In genomic region chr5:150246835-150247234, GRCh38 we compare ENCODE assay signal across 28 cellular contexts. TPM values are rescaled to one million over a fixed set of nuclear protein-coding genes. Genes with fewer than 3 reads are reported as not detected.
"Had no signal": no experiment of that assay in that cellular context is flagged by ENCODE, and none has a peak within 500 bp of the region (broad histone marks: within the 10 kb centered on the region; RNA-seq: fewer than 3 reads in every experiment).

No MANE protein-coding gene starts in this region.

- H3K4me3 ChIP-seq: body of pancreas, esophagus muscularis mucosa, ovary, prostate gland, right atrium auricular region, upper lobe of right lung had no signal

- FAIRE-seq: colon, endothelial cell of umbilical vein, frontal cortex had no signal

- DNase-seq: activated CD4-positive, alpha-beta T cell treated with anti-CD3 and anti-CD28 coated beads for 1 hour; activated CD4-positive, alpha-beta T cell treated with anti-CD3 and anti-CD28 coated beads, Interleukin-2, amount 50 U/mL, for 1 hour; activated CD8-positive, alpha-beta T cell treated with anti-CD3 and anti-CD28 coated beads, Interleukin-2, amount 10 ng/mL, durations not matched to agents 7 days and 5 days; activated gamma-delta T cell treated with Interleukin-2 at 50 U/mL for 16 hours; anterior cingulate cortex; body of pancreas; central memory CD4-positive, alpha-beta T cell; effector memory CD4-positive, alpha-beta T cell; hippocampal formation; kidney glomerular epithelial cell; naive B cell; ovary; stimulated activated CD4-positive, alpha-beta T cell treated with anti-CD3 and anti-CD28 coated beads, Interleukin-12 subunit alpha, Interleukin-12 subunit beta, amount 100 ng/mL, for 4 hours; stimulated activated CD4-positive, alpha-beta T cell treated with anti-CD3 and anti-CD28 coated beads, Interleukin-4, amount 100 ng/mL, for 4 hours; stimulated activated naive CD8-positive, alpha-beta T cell treated with anti-CD3 and anti-CD28 coated beads, Interleukin-15, Interleukin-2, amounts not matched to agents 100 U/mL and 50 U/mL, for 24 hours; T-cell; upper lobe of right lung had no signal

- H3K4me3 Mint-ChIP-seq: activated CD8-positive, alpha-beta T cell treated with anti-CD3 and anti-CD28 coated beads, Interleukin-2, amount 10 ng/mL, durations not matched to agents 7 days and 5 days; activated naive CD4-positive, alpha-beta T cell treated with anti-CD3 and anti-CD28 coated beads, Interleukin-2, amount 50 U/mL, for 24 hours; activated T-helper 1 cell treated with anti-CD3 and anti-CD28 coated beads, Interleukin-12 subunit alpha, Interleukin-12 subunit beta, Interleukin-2, Interleukin-4 antibody, amounts not matched to agents 30 ng/mL and 10 ng/mL and 1 ng/mL, durations not matched to agents 14 hours and 24 hours and 36 hours; T-cell had no signal

- H3K4me1 Mint-ChIP-seq: activated naive CD4-positive, alpha-beta T cell treated with anti-CD3 and anti-CD28 coated beads, Interleukin-2, amount 50 U/mL, for 24 hours; naive B cell; T-cell had no signal

- H3K9me3 ChIP-seq: body of pancreas, esophagus muscularis mucosa, ovary, prostate gland, right atrium auricular region, upper lobe of right lung had no signal

- ATAC-seq: activated CD8-positive, alpha-beta T cell treated with anti-CD3 and anti-CD28 coated beads, Interleukin-2, amount 10 ng/mL, durations not matched to agents 7 days and 5 days; body of pancreas; stimulated activated naive CD8-positive, alpha-beta T cell treated with anti-CD3 and anti-CD28 coated beads, Interleukin-15, Interleukin-2, amounts not matched to agents 100 U/mL and 50 U/mL, for 24 hours; T-cell; upper lobe of right lung had no signal

- H3K9me3 Mint-ChIP-seq: activated naive CD4-positive, alpha-beta T cell treated with anti-CD3 and anti-CD28 coated beads, Interleukin-2, amount 50 U/mL, for 24 hours; activated T-helper 1 cell treated with anti-CD3 and anti-CD28 coated beads, Interleukin-12 subunit alpha, Interleukin-12 subunit beta, Interleukin-2, Interleukin-4 antibody, amounts not matched to agents 30 ng/mL and 10 ng/mL and 1 ng/mL, durations not matched to agents 14 hours and 24 hours and 36 hours; T-cell had no signal

- H3K27ac ChIP-seq: body of pancreas, esophagus muscularis mucosa, ovary, prostate gland, upper lobe of right lung had no signal

- H3K27ac Mint-ChIP-seq: activated CD8-positive, alpha-beta T cell treated with anti-CD3 and anti-CD28 coated beads, Interleukin-2, amount 10 ng/mL, durations not matched to agents 7 days and 5 days; activated naive CD4-positive, alpha-beta T cell treated with anti-CD3 and anti-CD28 coated beads, Interleukin-2, amount 50 U/mL, for 24 hours; activated T-helper 1 cell treated with anti-CD3 and anti-CD28 coated beads, Interleukin-12 subunit alpha, Interleukin-12 subunit beta, Interleukin-2, Interleukin-4 antibody, amounts not matched to agents 30 ng/mL and 10 ng/mL and 1 ng/mL, durations not matched to agents 14 hours and 24 hours and 36 hours; T-cell had no signal

- H3K27me3 ChIP-seq: body of pancreas, esophagus muscularis mucosa, ovary, right atrium auricular region, upper lobe of right lung had no signal

- H3K36me3 ChIP-seq: ovary, prostate gland, right atrium auricular region, upper lobe of right lung had no signal

- H3K36me3 Mint-ChIP-seq: activated naive CD4-positive, alpha-beta T cell treated with anti-CD3 and anti-CD28 coated beads, Interleukin-2, amount 50 U/mL, for 24 hours; naive B cell; T-cell had no signal

- H3K27me3 Mint-ChIP-seq: activated naive CD4-positive, alpha-beta T cell treated with anti-CD3 and anti-CD28 coated beads, Interleukin-2, amount 50 U/mL, for 24 hours had no signal

- H3K4me1 ChIP-seq: body of pancreas, prostate gland had no signal

RNA-seq across cellular contexts. Expression of gene CAMK2A, which starts 42.7 kb away (rescaled TPM):
- total RNA-seq: activated CD8-positive, alpha-beta T cell treated with anti-CD3 and anti-CD28 coated beads, Interleukin-2, amount 10 ng/mL, durations not matched to agents 7 days and 5 days; activated T-helper 1 cell treated with anti-CD3 and anti-CD28 coated beads, Interleukin-12 subunit alpha, Interleukin-12 subunit beta, Interleukin-2, Interleukin-4 antibody, amounts not matched to agents 30 ng/mL and 10 ng/mL and 1 ng/mL, durations not matched to agents 14 hours and 24 hours and 36 hours; dermis microvascular lymphatic vessel endothelial cell; endothelial cell of umbilical vein; subcutaneous adipose tissue; T-cell had no signal
- polyA plus RNA-seq: endothelial cell of umbilical vein, liver had no signal

RNA-seq across cellular contexts. Expression of gene ARSI, which starts 55.9 kb away (rescaled TPM):
- total RNA-seq: activated CD8-positive, alpha-beta T cell treated with anti-CD3 and anti-CD28 coated beads, Interleukin-2, amount 10 ng/mL, durations not matched to agents 7 days and 5 days; activated T-helper 1 cell treated with anti-CD3 and anti-CD28 coated beads, Interleukin-12 subunit alpha, Interleukin-12 subunit beta, Interleukin-2, Interleukin-4 antibody, amounts not matched to agents 30 ng/mL and 10 ng/mL and 1 ng/mL, durations not matched to agents 14 hours and 24 hours and 36 hours had no signal

RNA-seq across cellular contexts. Expression of gene SLC6A7, which starts 57.0 kb away (rescaled TPM):
- total RNA-seq: activated CD8-positive, alpha-beta T cell treated with anti-CD3 and anti-CD28 coated beads, Interleukin-2, amount 10 ng/mL, durations not matched to agents 7 days and 5 days; activated T-helper 1 cell treated with anti-CD3 and anti-CD28 coated beads, Interleukin-12 subunit alpha, Interleukin-12 subunit beta, Interleukin-2, Interleukin-4 antibody, amounts not matched to agents 30 ng/mL and 10 ng/mL and 1 ng/mL, durations not matched to agents 14 hours and 24 hours and 36 hours; body of pancreas; dermis microvascular lymphatic vessel endothelial cell; endothelial cell of umbilical vein; esophagus muscularis mucosa; liver; ovary; prostate gland; right atrium auricular region; T-cell; upper lobe of right lung had no signal
- polyA plus RNA-seq: endothelial cell of umbilical vein, liver had no signal
